ENCODE assay signal across 15 cellular contexts in genomic region chr3:114586119-114586518, GRCh38.
DNase-seq lines count a peak whose midpoint lies in the region; ATAC-seq and TF ChIP-seq lines count a peak whose summit lies in the region.
"Had no signal": no experiment of that assay in that cellular context is flagged by ENCODE, and none has a peak within 500 bp of the region (broad histone marks: within the 10 kb centered on the region; RNA-seq: fewer than 3 reads in every experiment).

No MANE protein-coding gene starts in this region.

- H4K20me1 ChIP-seq in HCT116 (ENCODE audit: insufficient read depth): no peaks in the 10 kb centered on the region

- no peak for TF ChIP-seq RAD21 in HCT116 (IDR thresholded peaks at IDR 0.05; ENCODE audit: low read depth)

- peaks cover 31 to 61% of the 10 kb centered on the region in 2 experiments for H3K4me1 ChIP-seq in HCT116 (ENCODE audit: control insufficient read depth in 1 of 2, insufficient read depth in 2 of 2, low read length in 2 of 2)
- H3K4me1 ChIP-seq in SJSA1 (replicated peaks): peaks cover 17% of the 10 kb centered on the region
- H3K4me1 ChIP-seq in gastrocnemius medialis: peaks cover 36 to 40% of the 10 kb centered on the region in 2 donors
- no peaks in the 10 kb centered on the region for H3K4me1 ChIP-seq in suprapubic skin

- peaks cover 97% of the 10 kb centered on the region for H3K79me2 ChIP-seq in HCT116 (ENCODE audit: insufficient read depth, low read length)

- no peak for TF ChIP-seq CTCF in HCT116 (IDR thresholded peaks at IDR 0.05 in 2 of 3, conservative IDR thresholded peaks at IDR 0.05 in 1 of 3; ENCODE audit: borderline replicate concordance in 1 of 3, insufficient read depth in 1 of 3, low read depth in 2 of 3, low read length in 2 of 3)
- TF ChIP-seq CTCF in gastrocnemius medialis (IDR thresholded peaks at IDR 0.05 in 4 of 5, conservative IDR thresholded peaks at IDR 0.05 in 1 of 5): no peak
- no peak for TF ChIP-seq CTCF in suprapubic skin (IDR thresholded peaks at IDR 0.05)

- RAD21 ChIA-PET in HCT116 (lab: Charles Lee; ENCODE audit: low non-redundant PET in 1 of 2, low total read pairs in 2 of 2, uncharacterized antibody in 2 of 2, unreplicated experiment in 2 of 2): no interaction called here

- peak overlapping the region; percentile 4; the same call in 1 of the 2 replicates for H3K4me2 ChIP-seq in HCT116 (ENCODE audit: low read length)

- no peak overlapping the region for H3K9ac ChIP-seq in HCT116 (ENCODE audit: low read length)

- POLR2A ChIA-PET in HCT116 (lab: Charles Lee): no interaction called here

- intact Hi-C loops in HCT116 (cut with micrococcal nuclease) (no loop called here), gastrocnemius medialis (cut with DNase I; ENCODE audit: low total_unique reads) (loop anchor here (10.0 kb wide), 1 partner anchor 201 kb away; no protein-coding TSS in a partner anchor)

- CTCF ChIA-PET in HCT116 (lab: Charles Lee): no interaction called here

- H3K9me3 ChIP-seq in HCT116 (ENCODE audit: control insufficient read depth in 1 of 2, insufficient read depth in 1 of 2, low read depth in 1 of 2, low read length in 2 of 2) (no peaks in the 10 kb centered on the region), SJSA1 (replicated peaks) (no peaks in the 10 kb centered on the region), gastrocnemius medialis (no peaks in the 10 kb centered on the region), suprapubic skin (no peaks in the 10 kb centered on the region)

- H2AFZ ChIP-seq in HCT116 (ENCODE audit: low read depth, low read length, poor library complexity, severe bottlenecking): no peak overlapping the region

- in situ Hi-C loops in gastrocnemius medialis (cut with MboI; ENCODE audit: low sequenced_read_pairs in 4 of 4): no loop called here

- H3K27me3 ChIP-seq in HCT116 (ENCODE audit: insufficient read depth, low read length) (no peaks in the 10 kb centered on the region), SJSA1 (replicated peaks) (no peaks in the 10 kb centered on the region), gastrocnemius medialis (no peaks in the 10 kb centered on the region), suprapubic skin (no peaks in the 10 kb centered on the region)

- H3K9me2 ChIP-seq in HCT116 (ENCODE audit: insufficient read depth): no peaks in the 10 kb centered on the region

- TF ChIP-seq POLR2A in HCT116 (IDR thresholded peaks at IDR 0.05; ENCODE audit: borderline replicate concordance, extremely low read depth, insufficient read depth, insufficient read length) (no peak), gastrocnemius medialis (IDR thresholded peaks at IDR 0.05) (no peak), suprapubic skin (IDR thresholded peaks at IDR 0.05) (no peak)

- peaks cover 0 to 15% of the 10 kb centered on the region in 2 experiments; a peak in 1 of 4 replicates for H3K36me3 ChIP-seq in HCT116 (ENCODE audit: control insufficient read depth in 1 of 2, insufficient read depth in 2 of 2, low read length in 2 of 2)
- H3K36me3 ChIP-seq in SJSA1: peaks cover 18% of the 10 kb centered on the region
- no peaks in the 10 kb centered on the region for H3K36me3 ChIP-seq in gastrocnemius medialis
- H3K36me3 ChIP-seq in suprapubic skin: no peaks in the 10 kb centered on the region

- H3K4me3 ChIP-seq in HCT116 (replicated peaks in 1 of 2; ENCODE audit: low read depth in 1 of 2, low read length in 2 of 2) (no peak overlapping the region), SJSA1 (no peak overlapping the region), gastrocnemius medialis (no peak overlapping the region), suprapubic skin (no peak overlapping the region)

- H3K27ac ChIP-seq in HCT116 (ENCODE audit: low read depth, low read length): peak overlapping the region; percentile 54
- peak overlapping the region; percentile 44; the same call in 1 of the 2 replicates for H3K27ac ChIP-seq in SJSA1
- H3K27ac ChIP-seq in gastrocnemius medialis: peak overlapping the region; percentile 69 to 77 (median 72)
- no peak overlapping the region for H3K27ac ChIP-seq in suprapubic skin

- ATAC-seq in HCT116 (peak; percentile 60), gastrocnemius medialis (peak in 1 of 2 donors; percentile 40), HG02973 (IDR thresholded peaks at IDR 0.05; ENCODE audit: unreplicated experiment) (no peak), HG03039 (IDR thresholded peaks at IDR 0.05; ENCODE audit: unreplicated experiment) (no peak)
- ATAC-seq: T-cell had no signal

- no peak for TF ChIP-seq EP300 in suprapubic skin (IDR thresholded peaks at IDR 0.05)

- BruUV-seq in HCT116 (replicated peaks; lab: Mats Ljungman, UMichigan): no TSS peak

- peak; percentile 23 for DNase-seq in NCI-H82 (lab: John Stamatoyannopoulos, UW)
- DNase-seq in NCI-H82 treated with DMSO at 0.1 percent for 48 hours (lab: John Stamatoyannopoulos, UW; ENCODE audit: unreplicated experiment): no peak
- peak; percentile 33 for DNase-seq in HCT116 (ENCODE audit: low read depth, low spot score)
- DNase-seq in SJSA1 (ENCODE audit: low read depth in 1 of 2, low spot score in 2 of 2): peak in 1 of 2 experiments; percentile 67
- no peak for DNase-seq in gastrocnemius medialis
- no peak for DNase-seq in suprapubic skin (ENCODE audit: low spot score in 2 of 2)
- DNase-seq: activated CD4-positive, alpha-beta T cell treated with anti-CD3 and anti-CD28 coated beads, Interleukin-2, amount 10 ng/mL, durations not matched to agents 7 days and 5 days; activated CD8-positive, alpha-beta memory T cell treated with anti-CD3 and anti-CD28 coated beads, Interleukin-2, amount 50 U/mL, for 4 hours; C1 segment of cervical spinal cord; GF-D8; NCI-H1417 treated with DMSO at 0.1 percent for 48 hours; stimulated activated CD4-positive, alpha-beta T cell treated with anti-CD3 and anti-CD28 coated beads, Interleukin-1b, Interleukin-23, amount 100 ng/mL, for 48 hours; T-cell had no signal

- 96% methylated on average over 1 of the region's 1 CpG for WGBS in suprapubic skin

TF ChIP-seq in HCT116, 20 proteins besides CTCF, POLR2A, EP300 and RAD21:
- peak; percentile 38; the same call in 1 of the 2 replicates for TF ChIP-seq JUND (IDR thresholded peaks at IDR 0.05)
- no peak for TF ChIP-seq CBX3 (IDR thresholded peaks at IDR 0.05; ENCODE audit: low read depth)
- TF ChIP-seq ZBTB33 (IDR thresholded peaks at IDR 0.05; ENCODE audit: extremely low read depth, insufficient replicate concordance, low read length): no peak
- TF ChIP-seq SIN3A (IDR thresholded peaks at IDR 0.05; ENCODE audit: low read depth): no peak
- TF ChIP-seq EZH2phosphoT487 (IDR thresholded peaks at IDR 0.05; ENCODE audit: borderline replicate concordance): no peak
- TF ChIP-seq EZH2 (IDR thresholded peaks at IDR 0.05): no peak
- 0 out of 2 replicates have a peak, but pooled peaks have one; percentile 14 for TF ChIP-seq ELF1 (IDR thresholded peaks at IDR 0.05; ENCODE audit: borderline replicate concordance, low read depth)
- no peak for TF ChIP-seq EGR1 (IDR thresholded peaks at IDR 0.05; ENCODE audit: low read depth)
- TF ChIP-seq YY1 (IDR thresholded peaks at IDR 0.05; ENCODE audit: extremely low read depth, insufficient replicate concordance, low read depth, low read length): no peak
- no peak; the same call in 1 of the 2 replicates for TF ChIP-seq SP1 (IDR thresholded peaks at IDR 0.05; ENCODE audit: low read depth)
- peak; percentile 26; the same call in 1 of the 2 replicates for TF ChIP-seq FOSL1 (IDR thresholded peaks at IDR 0.05; ENCODE audit: low read depth)
- TF ChIP-seq CEBPB (IDR thresholded peaks at IDR 0.05; ENCODE audit: low read depth): no peak
- TF ChIP-seq TCF7L2 (IDR thresholded peaks at IDR 0.05; ENCODE audit: borderline replicate concordance, extremely low read depth, insufficient read depth, insufficient read length): peak; percentile 64
- no peak for TF ChIP-seq SRF (IDR thresholded peaks at IDR 0.05; ENCODE audit: low read depth)
- TF ChIP-seq ZFX (IDR thresholded peaks at IDR 0.05): no peak
- no peak for TF ChIP-seq POLR2AphosphoS5 (IDR thresholded peaks at IDR 0.05; ENCODE audit: low read depth, low read length)
- TF ChIP-seq, protein P1, sequence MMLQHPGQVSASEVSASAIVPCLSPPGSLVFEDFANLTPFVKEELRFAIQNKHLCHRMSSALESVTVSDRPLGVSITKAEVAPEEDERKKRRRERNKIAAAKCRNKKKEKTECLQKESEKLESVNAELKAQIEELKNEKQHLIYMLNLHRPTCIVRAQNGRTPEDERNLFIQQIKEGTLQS (IDR thresholded peaks at IDR 0.05): no peak
- TF ChIP-seq MAX (IDR thresholded peaks at IDR 0.05): peak; percentile 30; the same call in 1 of the 2 replicates

Comparison
In these comparisons a context has a peak if more than half of its experiments do, and no peak if none do; other contexts are left out.
1. DNase-seq: peak in NCI-H82 (single experiment) and HCT116 (single experiment); none in NCI-H82 treated with DMSO at 0.1 percent for 48 hours (single experiment), gastrocnemius medialis (0 of 2) and suprapubic skin (0 of 2).